Comparison of ENCODE assay signal across 12 cellular contexts in the genomic region with DNA sequence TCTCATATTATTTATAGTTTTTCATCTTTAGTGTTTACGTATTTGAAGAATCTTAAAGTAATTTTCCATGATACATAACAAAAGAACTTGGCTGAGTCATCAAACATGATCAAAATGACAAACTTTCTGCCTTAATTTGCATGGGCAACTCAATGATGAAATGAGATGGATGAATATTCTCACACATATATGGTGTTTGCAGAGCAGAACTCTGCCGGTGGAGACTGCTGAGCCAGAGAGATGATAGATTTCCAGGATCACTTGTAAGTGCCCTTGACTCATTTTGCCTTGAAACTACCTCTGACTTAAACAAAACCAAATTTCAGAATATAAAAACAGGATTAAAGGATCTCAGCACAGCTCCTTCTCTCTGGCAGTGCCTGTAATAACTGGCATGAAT. TPM values are rescaled to one million over a fixed set of nuclear protein-coding genes. Genes with fewer than 3 reads are reported as not detected.
DNase-seq lines count a peak whose midpoint lies in the region; TF ChIP-seq lines count a peak whose summit lies in the region.
"Had no signal": no experiment of that assay in that cellular context is flagged by ENCODE, and none has a peak within 500 bp of the region (broad histone marks: within the 10 kb centered on the region; RNA-seq: fewer than 3 reads in every experiment).

No MANE protein-coding gene starts in this region.

- peak; percentile 21 for DNase-seq in activated CD4-positive, alpha-beta T cell treated with anti-CD3 and anti-CD28 coated beads for 48 hours
- DNase-seq in activated CD4-positive, alpha-beta T cell treated with anti-CD3 and anti-CD28 coated beads, Interleukin-2, amount 50 U/mL, for 4 hours, result no peak
- DNase-seq in HCEC 1CT, result peak; percentile 32
- DNase-seq in amniotic epithelial cell (ENCODE audit: low read depth), result peak; percentile 16
- DNase-seq in iris pigment epithelial cell (ENCODE audit: low read depth), result peak; percentile 39
- DNase-seq in NCI-H1417 (lab: John Stamatoyannopoulos, UW), result no peak
- no peak for DNase-seq in GM03348 (ENCODE audit: low spot score)
- no peak for DNase-seq in progenitor cell of endocrine pancreas (ENCODE audit: low spot score, unreplicated experiment)
- DNase-seq: 8988T; CD4-positive, CD25-positive, alpha-beta regulatory T cell; DMS53; HFFc6 had no signal

- no peaks in the 10 kb centered on the region for H3K27me3 Mint-ChIP-seq in progenitor cell of endocrine pancreas
- H3K27me3 Mint-ChIP-seq: CD4-positive, CD25-positive, alpha-beta regulatory T cell had no signal

- no peaks in the 10 kb centered on the region for H3K36me3 Mint-ChIP-seq in progenitor cell of endocrine pancreas (ENCODE audit: insufficient read depth)
- H3K36me3 Mint-ChIP-seq: CD4-positive, CD25-positive, alpha-beta regulatory T cell had no signal

- H3K9me3 Mint-ChIP-seq in progenitor cell of endocrine pancreas (ENCODE audit: low read depth), result no peaks in the 10 kb centered on the region
- H3K9me3 Mint-ChIP-seq: HFFc6 had no signal

- TF ChIP-seq CTCF in progenitor cell of endocrine pancreas (IDR thresholded peaks at IDR 0.05; ENCODE audit: unreplicated experiment), result no peak

- no peak overlapping the region for H3K4me3 Mint-ChIP-seq in progenitor cell of endocrine pancreas (ENCODE audit: low read depth)
- H3K4me3 Mint-ChIP-seq: CD4-positive, CD25-positive, alpha-beta regulatory T cell; HFFc6 had no signal

- H3K27ac Mint-ChIP-seq in progenitor cell of endocrine pancreas, result no peak overlapping the region
- H3K27ac Mint-ChIP-seq: CD4-positive, CD25-positive, alpha-beta regulatory T cell; HFFc6 had no signal

- H3K4me1 Mint-ChIP-seq in progenitor cell of endocrine pancreas (ENCODE audit: low read depth), result no peaks in the 10 kb centered on the region

RNA-seq across cellular contexts. Expression of gene TRPC3, which starts 38.2 kb away (rescaled TPM):
- 0.84 TPM in 2 replicates for total RNA-seq in progenitor cell of endocrine pancreas
- total RNA-seq: HFFc6 had no signal

RNA-seq across cellular contexts. Expression of gene BBS7, which starts 43.4 kb away (rescaled TPM):
- 23.2 and 28.3 TPM in 2 replicates for total RNA-seq in progenitor cell of endocrine pancreas

Comparison
In these comparisons a context has a peak if more than half of its experiments do, and no peak if none do; other contexts are left out.
1. DNase-seq: peak in activated CD4-positive, alpha-beta T cell treated with anti-CD3 and anti-CD28 coated beads for 48 hours (single experiment), HCEC 1CT (single experiment), amniotic epithelial cell (single experiment) and iris pigment epithelial cell (single experiment); none in activated CD4-positive, alpha-beta T cell treated with anti-CD3 and anti-CD28 coated beads, Interleukin-2, amount 50 U/mL, for 4 hours (0 of 2), NCI-H1417 (0 of 3), GM03348 (single experiment) and progenitor cell of endocrine pancreas (single experiment).